ENCODE assay signal across 12 cellular contexts in the genomic region with DNA sequence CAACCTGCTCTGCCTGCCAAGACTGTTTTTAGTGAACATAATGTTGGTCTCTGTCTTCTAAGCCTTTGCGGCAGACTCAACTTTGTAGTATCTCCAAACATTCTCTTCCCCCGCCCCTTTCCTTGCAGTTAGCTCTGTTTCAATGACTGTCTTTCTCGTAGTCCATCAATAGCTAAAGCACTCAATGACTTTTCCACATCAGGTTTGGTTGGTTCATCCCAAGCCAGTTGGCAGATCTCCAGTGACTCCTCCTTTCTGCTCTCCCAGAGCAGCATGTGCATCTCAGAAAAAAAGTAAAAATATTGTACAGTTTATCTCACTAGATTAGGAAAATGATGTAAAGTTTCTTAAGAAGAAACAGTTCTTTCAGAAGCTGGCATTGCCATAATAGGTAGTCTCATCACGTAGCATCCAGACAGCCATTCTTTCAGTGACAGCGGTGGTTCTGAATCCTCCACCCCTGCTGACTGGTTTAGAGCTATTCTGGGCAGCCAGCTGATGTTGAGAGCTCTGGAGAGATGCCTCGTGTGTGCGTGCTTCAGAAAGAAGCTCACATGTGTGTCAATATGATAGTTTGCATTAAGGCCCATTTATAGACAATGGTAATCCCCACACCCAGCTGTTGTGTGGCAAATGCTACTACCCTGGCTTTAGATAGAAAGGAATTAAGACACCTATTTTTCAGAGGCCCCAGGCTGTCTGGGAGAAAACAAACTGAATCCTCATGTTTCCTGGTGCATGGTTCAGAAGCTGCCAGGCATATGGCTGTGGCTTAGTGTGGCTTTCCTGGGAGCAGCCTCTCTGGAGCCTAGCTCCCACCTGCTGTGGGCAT. TPM values are rescaled to one million over a fixed set of nuclear protein-coding genes. Genes with fewer than 3 reads are reported as not detected.
A peak's percentile ranks its signal among the peaks of the same experiment; 100 is the strongest.
DNase-seq lines count a peak whose midpoint lies in the region; ATAC-seq, FAIRE-seq and TF ChIP-seq lines count a peak whose summit lies in the region.
"Had no signal": no experiment of that assay in that cellular context is flagged by ENCODE, and none has a peak within 500 bp of the region (broad histone marks: within the 10 kb centered on the region; RNA-seq: fewer than 3 reads in every experiment).

No MANE protein-coding gene starts in this region.

- H2AFZ ChIP-seq in PC-3 (ENCODE audit: low read length) (no peak overlapping the region), neural progenitor cell (replicated peaks) (no peak overlapping the region), osteoblast (ENCODE audit: low read length) (no peak overlapping the region)

- H3K27me3 Mint-ChIP-seq in nephron (ENCODE audit: low read depth) (no peaks in the 10 kb centered on the region), neural progenitor cell (ENCODE audit: insufficient read depth, low read depth) (no peaks in the 10 kb centered on the region)

- peak; percentile 52 for FAIRE-seq in bronchial epithelial cell (lab: Jason Lieb, UNC)

- H3K27ac ChIP-seq in PC-3 (ENCODE audit: low read length) (no peak overlapping the region), neural progenitor cell (no peak overlapping the region), osteoblast (ENCODE audit: low read depth, low read length) (no peak overlapping the region)
- H3K27ac ChIP-seq: HL-60 had no signal

- TF ChIP-seq CTCF in bronchial epithelial cell (IDR thresholded peaks at IDR 0.05; ENCODE audit: insufficient read depth, low read length, severe bottlenecking) (no peak), nephron (IDR thresholded peaks at IDR 0.05; ENCODE audit: unreplicated experiment in 3 of 3) (no peak), PC-3 (conservative IDR thresholded peaks at IDR 0.05; ENCODE audit: low read depth, low read length) (no peak), neural progenitor cell (IDR thresholded peaks at IDR 0.05) (no peak), osteoblast (IDR thresholded peaks at IDR 0.05; ENCODE audit: extremely low read depth, low read depth, low read length) (no peak)

- CTCF ChIA-PET in PC-3 (lab: Charles Lee) = no interaction called here

- H3K4me2 ChIP-seq in PC-3 (ENCODE audit: low read length) = no peak overlapping the region
- no peak overlapping the region for H3K4me2 ChIP-seq in neural progenitor cell
- no peak overlapping the region for H3K4me2 ChIP-seq in osteoblast (ENCODE audit: insufficient read depth, low read length)

- BruUV-seq in PC-3 (replicated peaks; lab: Mats Ljungman, UMichigan) = no TSS peak

- H3K4me3 Mint-ChIP-seq in nephron = peak overlapping the region in 2 of 3 experiments; percentile 6 to 64
- no peak overlapping the region for H3K4me3 Mint-ChIP-seq in neural progenitor cell

- H3K9me2 ChIP-seq in PC-3 (replicated peaks; ENCODE audit: low read length) = no peaks in the 10 kb centered on the region

- POLR2A ChIA-PET in PC-3 (lab: Charles Lee; ENCODE audit: unreplicated experiment) = no interaction called here

- H3K27ac Mint-ChIP-seq in nephron (peak overlapping the region; percentile 78 to 88 (median 86)), neural progenitor cell (no peak overlapping the region)

- no peaks in the 10 kb centered on the region for H3K9me3 ChIP-seq in PC-3 (ENCODE audit: low read length)
- H3K9me3 ChIP-seq in neural progenitor cell (ENCODE audit: low read depth) = no peaks in the 10 kb centered on the region
- no peaks in the 10 kb centered on the region for H3K9me3 ChIP-seq in osteoblast (ENCODE audit: low read depth, low read length)
- H3K9me3 ChIP-seq: thyroid gland had no signal

- H3K79me2 ChIP-seq in PC-3 (ENCODE audit: low read length) = no peaks in the 10 kb centered on the region
- H3K79me2 ChIP-seq in neural progenitor cell (ENCODE audit: low read depth) = no peaks in the 10 kb centered on the region
- H3K79me2 ChIP-seq in osteoblast (ENCODE audit: insufficient read depth, low read length) = no peaks in the 10 kb centered on the region

- no peaks in the 10 kb centered on the region for H3K36me3 ChIP-seq in bronchial epithelial cell (ENCODE audit: control insufficient read depth, insufficient read depth, low read length)
- no peaks in the 10 kb centered on the region for H3K36me3 ChIP-seq in PC-3 (ENCODE audit: low read depth, low read length)
- H3K36me3 ChIP-seq in neural progenitor cell = no peaks in the 10 kb centered on the region
- H3K36me3 ChIP-seq in osteoblast (ENCODE audit: insufficient read depth, low read length) = no peaks in the 10 kb centered on the region
- H3K36me3 ChIP-seq: thyroid gland had no signal

- no peaks in the 10 kb centered on the region for H3K9me3 Mint-ChIP-seq in nephron
- H3K9me3 Mint-ChIP-seq in neural progenitor cell = peaks cover 5% of the 10 kb centered on the region

- ATAC-seq in GM18519 (IDR thresholded peaks at IDR 0.05; ENCODE audit: low FRiP score, unreplicated experiment) (peak; percentile 74), PC-3 (no peak), HG02678 (IDR thresholded peaks at IDR 0.05; ENCODE audit: unreplicated experiment) (no peak)

- H3K36me3 Mint-ChIP-seq in nephron (ENCODE audit: low read depth) (peaks cover 35% of the 10 kb centered on the region), neural progenitor cell (peaks cover 6% of the 10 kb centered on the region)

- no peaks in the 10 kb centered on the region for H3F3A ChIP-seq in PC-3 (ENCODE audit: low read length, unreplicated experiment)
- no peaks in the 10 kb centered on the region for H3F3A ChIP-seq in neural progenitor cell (ENCODE audit: low read depth)

- H3K4me1 ChIP-seq in PC-3 (ENCODE audit: insufficient read depth, low read length) (peaks cover 12% of the 10 kb centered on the region), neural progenitor cell (peaks cover 20% of the 10 kb centered on the region), osteoblast (ENCODE audit: insufficient read depth, low read length) (peaks cover 10% of the 10 kb centered on the region)
- H3K4me1 ChIP-seq: thyroid gland had no signal

- no peaks in the 10 kb centered on the region for H4K20me1 ChIP-seq in PC-3 (ENCODE audit: low read length)
- H4K20me1 ChIP-seq in neural progenitor cell (ENCODE audit: low read depth) = no peaks in the 10 kb centered on the region
- no peaks in the 10 kb centered on the region for H4K20me1 ChIP-seq in osteoblast (ENCODE audit: insufficient read depth, low read length)

- H3K4me1 Mint-ChIP-seq in nephron (peaks cover 85% of the 10 kb centered on the region), neural progenitor cell (peaks cover 20% of the 10 kb centered on the region)

- H3K4me3 ChIP-seq in bronchial epithelial cell (ENCODE audit: low read depth, low read length) (no peak overlapping the region), PC-3 (ENCODE audit: low read length) (no peak overlapping the region), neural progenitor cell (no peak overlapping the region), osteoblast (ENCODE audit: insufficient read depth, low read length) (no peak overlapping the region)
- H3K4me3 ChIP-seq: thyroid gland had no signal

- DNase-seq in NCI-H1092 treated with DMSO at 0.1 percent for 48 hours (lab: John Stamatoyannopoulos, UW) = peak; percentile 83
- peak; percentile 20 for DNase-seq in bronchial epithelial cell (ENCODE audit: low read depth)
- DNase-seq in PC-3 = no peak
- no peak for DNase-seq in neural progenitor cell (ENCODE audit: low spot score)
- DNase-seq in osteoblast (ENCODE audit: insufficient read length, low spot score, missing footprints) = no peak
- DNase-seq: GF-D8, T1000, thyroid gland had no signal

- intact Hi-C loops in PC-3 (cut with micrococcal nuclease) = no loop called here

- H3K27me3 ChIP-seq in bronchial epithelial cell (ENCODE audit: control insufficient read depth, insufficient read depth, low read length) (no peaks in the 10 kb centered on the region), PC-3 (ENCODE audit: low read length) (no peaks in the 10 kb centered on the region), neural progenitor cell (no peaks in the 10 kb centered on the region), osteoblast (ENCODE audit: insufficient read depth, low read length) (no peaks in the 10 kb centered on the region)
- H3K27me3 ChIP-seq: thyroid gland had no signal

- H3K9ac ChIP-seq in PC-3 (ENCODE audit: low read length) = no peak overlapping the region
- H3K9ac ChIP-seq in neural progenitor cell = no peak overlapping the region

RNA-seq across cellular contexts. Expression of a gene that starts 53.2 kb away (rescaled TPM):
- total RNA-seq in bronchial epithelial cell (33.4 and 55.4 TPM in 2 replicates), PC-3 (2014; rRNA removed) (231 and 323 TPM in 2 replicates), neural progenitor cell (ENCODE audit: low replicate concordance) (477 and 644 TPM in 2 replicates), osteoblast (316 and 333 TPM in 2 replicates)

RNA-seq across cellular contexts. Expression of a gene that starts 53.6 kb away (rescaled TPM):
- total RNA-seq in bronchial epithelial cell = 2.4 and 7.9 TPM in 2 replicates
- total RNA-seq in PC-3 (2014; rRNA removed) = 6.3 and 9.2 TPM in 2 replicates
- total RNA-seq in neural progenitor cell (ENCODE audit: low replicate concordance) = 0.25 and 1.7 TPM in 2 replicates
- 2.9 and 7.1 TPM in 2 replicates for total RNA-seq in osteoblast

Comparison
In these comparisons a context has a peak if more than half of its experiments do, and no peak if none do; other contexts are left out.
1. DNase-seq: peak in NCI-H1092 treated with DMSO at 0.1 percent for 48 hours (single experiment) and bronchial epithelial cell (single experiment); none in PC-3 (single experiment), neural progenitor cell (single experiment) and osteoblast (single experiment).